ENCODE assay signal across 8 cellular contexts in genomic region chr1:9428601-9429368, GRCh38.
A peak's percentile ranks its signal among the peaks of the same experiment; 100 is the strongest.
DNase-seq lines count a peak whose midpoint lies in the region; ATAC-seq and TF ChIP-seq lines count a peak whose summit lies in the region.

No MANE protein-coding gene starts in this region.

- peak overlapping the region; percentile 37 to 83 (median 52) for H3K4me3 ChIP-seq in spleen

- WGBS in spleen, 5 donors = 2 to 6% (median 4%) methylated on average over 25 to 48 of the region's 48 CpGs

- H3K27me3 ChIP-seq in spleen (replicated peaks in 1 of 7) = peaks cover 0 to 5% (median 0%) of the 10 kb centered on the region in 7 donors

- peak overlapping the region; percentile 5 to 91 (median 80) for H3K27ac ChIP-seq in spleen

- no peaks in the 10 kb centered on the region for H3K9me3 ChIP-seq in spleen

- TF ChIP-seq POLR2A in spleen (IDR thresholded peaks at IDR 0.05) = no peak

- TF ChIP-seq CTCF in AG09319 (IDR thresholded peaks at IDR 0.05; ENCODE audit: low read depth, low read length) = peak; percentile 14
- peak in 5 of 11 experiments; percentile 9 to 34 (median 30) for TF ChIP-seq CTCF in spleen (IDR thresholded peaks at IDR 0.05 in 8 of 11, conservative IDR thresholded peaks at IDR 0.05 in 3 of 11)

- peak; percentile 95 for DNase-seq in AG09319 (ENCODE audit: extremely low read depth, low read depth)
- peak; percentile 98 for DNase-seq in NCI-H345 treated with DMSO at 0.1 percent for 48 hours (lab: John Stamatoyannopoulos, UW; ENCODE audit: unreplicated experiment)
- peak; percentile 99 for DNase-seq in activated CD4-positive, CD25-positive, alpha-beta regulatory T cell treated with anti-CD3 and anti-CD28 coated beads, Interleukin-2, amount 50 U/mL, for 16 hours (ENCODE audit: low read depth, low spot score)
- peak; percentile 99 for DNase-seq in cerebellar cortex (ENCODE audit: low spot score)
- peak; percentile 99 for DNase-seq in iris pigment epithelial cell (ENCODE audit: low read depth)
- peak; percentile 99 for DNase-seq in spleen

- ATAC-seq in GM19025 (IDR thresholded peaks at IDR 0.05; ENCODE audit: low read depth, unreplicated experiment) = peak; percentile 72
- peak; percentile 69 for ATAC-seq in HG03342 (IDR thresholded peaks at IDR 0.05; ENCODE audit: unreplicated experiment)

- H3K4me1 ChIP-seq in spleen = peaks cover 26 to 57% (median 45%) of the 10 kb centered on the region in 6 donors

- H3K36me3 ChIP-seq in spleen = no peaks in the 10 kb centered on the region

- intact Hi-C loops in spleen (cut with DNase I; ENCODE audit: low total_unique reads) = no loop called here

Comparison
In these comparisons a context has a peak if more than half of its experiments do, and no peak if none do; other contexts are left out.
1. Peak in every context shown above with its lines: DNase-seq, ATAC-seq, H3K4me3 ChIP-seq and H3K27ac ChIP-seq.